ENCODE assay signal across 1 cellular context in the genomic region with DNA sequence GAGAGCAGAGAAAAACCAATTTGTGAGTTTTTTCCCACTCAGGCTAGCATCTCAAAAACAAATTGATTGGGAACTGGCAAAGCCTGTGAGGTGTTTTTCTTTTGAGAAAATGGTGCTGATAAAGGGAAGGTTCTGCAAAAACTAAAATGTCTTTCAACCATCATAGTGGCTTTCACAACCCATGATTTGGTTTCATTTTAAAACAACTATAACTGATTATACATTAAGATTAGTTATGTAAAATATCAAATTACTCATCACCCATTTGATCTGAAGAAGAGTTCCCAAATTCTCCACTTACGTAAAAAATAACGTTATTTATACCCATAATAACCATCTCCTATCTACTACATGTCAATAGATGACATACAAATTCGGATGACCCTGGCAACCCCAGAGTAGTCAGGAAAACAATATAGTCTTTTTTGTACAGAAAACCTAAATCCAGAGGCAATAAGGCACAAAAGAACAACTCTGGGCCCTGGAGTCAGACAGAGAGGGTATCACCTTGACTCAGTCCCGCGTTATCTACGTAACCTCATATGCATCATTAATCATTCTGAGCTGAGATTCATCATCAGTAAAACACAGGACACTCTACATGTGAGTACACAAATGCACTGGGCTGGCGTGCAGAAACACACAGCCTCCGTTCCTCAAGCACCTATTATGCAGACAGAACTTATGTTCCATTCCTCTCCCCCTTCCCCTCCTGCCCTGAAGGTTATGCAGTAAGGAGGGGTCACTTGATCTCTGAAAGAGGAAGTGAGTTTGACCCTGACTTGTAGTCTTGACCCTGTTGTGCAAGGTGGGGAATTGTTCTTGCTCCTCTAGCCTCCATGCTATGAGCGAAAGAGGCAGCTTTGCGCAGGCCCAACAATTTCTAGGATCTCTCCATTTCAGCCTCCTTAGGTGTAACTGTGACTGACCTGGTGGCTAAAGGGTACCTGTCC.
TF ChIP-seq lines count a peak whose summit lies in the region.

No MANE protein-coding gene starts in this region.

TF ChIP-seq in GM12878, 131 proteins besides CTCF, POLR2A, EP300 and RAD21 (continued from another document):
- TF ChIP-seq, protein P1, sequence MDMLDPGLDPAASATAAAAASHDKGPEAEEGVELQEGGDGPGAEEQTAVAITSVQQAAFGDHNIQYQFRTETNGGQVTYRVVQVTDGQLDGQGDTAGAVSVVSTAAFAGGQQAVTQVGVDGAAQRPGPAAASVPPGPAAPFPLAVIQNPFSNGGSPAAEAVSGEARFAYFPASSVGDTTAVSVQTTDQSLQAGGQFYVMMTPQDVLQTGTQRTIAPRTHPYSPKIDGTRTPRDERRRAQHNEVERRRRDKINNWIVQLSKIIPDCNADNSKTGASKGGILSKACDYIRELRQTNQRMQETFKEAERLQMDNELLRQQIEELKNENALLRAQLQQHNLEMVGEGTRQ (IDR thresholded peaks at IDR 0.05; ENCODE audit: borderline replicate concordance, low read depth, low read length), result no peak
- no peak for TF ChIP-seq MYB (IDR thresholded peaks at IDR 0.05; ENCODE audit: borderline replicate concordance, low read depth, low read length)
- TF ChIP-seq FOXK2 (IDR thresholded peaks at IDR 0.05), result no peak
- TF ChIP-seq ZNF274 (IDR thresholded peaks at IDR 0.05; ENCODE audit: insufficient read depth, insufficient read length), result no peak
- no peak for TF ChIP-seq CBX5 (IDR thresholded peaks at IDR 0.05; ENCODE audit: low read depth)
- TF ChIP-seq SMAD1 (IDR thresholded peaks at IDR 0.05; ENCODE audit: low read depth, partially characterized antibody), result no peak
- TF ChIP-seq, protein P2, sequence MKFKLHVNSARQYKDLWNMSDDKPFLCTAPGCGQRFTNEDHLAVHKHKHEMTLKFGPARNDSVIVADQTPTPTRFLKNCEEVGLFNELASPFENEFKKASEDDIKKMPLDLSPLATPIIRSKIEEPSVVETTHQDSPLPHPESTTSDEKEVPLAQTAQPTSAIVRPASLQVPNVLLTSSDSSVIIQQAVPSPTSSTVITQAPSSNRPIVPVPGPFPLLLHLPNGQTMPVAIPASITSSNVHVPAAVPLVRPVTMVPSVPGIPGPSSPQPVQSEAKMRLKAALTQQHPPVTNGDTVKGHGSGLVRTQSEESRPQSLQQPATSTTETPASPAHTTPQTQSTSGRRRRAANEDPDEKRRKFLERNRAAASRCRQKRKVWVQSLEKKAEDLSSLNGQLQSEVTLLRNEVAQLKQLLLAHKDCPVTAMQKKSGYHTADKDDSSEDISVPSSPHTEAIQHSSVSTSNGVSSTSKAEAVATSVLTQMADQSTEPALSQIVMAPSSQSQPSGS (IDR thresholded peaks at IDR 0.05; ENCODE audit: low read length), result no peak
- TF ChIP-seq, protein P3, sequence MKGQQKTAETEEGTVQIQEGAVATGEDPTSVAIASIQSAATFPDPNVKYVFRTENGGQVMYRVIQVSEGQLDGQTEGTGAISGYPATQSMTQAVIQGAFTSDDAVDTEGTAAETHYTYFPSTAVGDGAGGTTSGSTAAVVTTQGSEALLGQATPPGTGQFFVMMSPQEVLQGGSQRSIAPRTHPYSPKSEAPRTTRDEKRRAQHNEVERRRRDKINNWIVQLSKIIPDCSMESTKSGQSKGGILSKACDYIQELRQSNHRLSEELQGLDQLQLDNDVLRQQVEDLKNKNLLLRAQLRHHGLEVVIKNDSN (IDR thresholded peaks at IDR 0.05; ENCODE audit: borderline replicate concordance, extremely low read length, insufficient read depth, low read depth, low read length), result no peak
- no peak for TF ChIP-seq TCF7 (IDR thresholded peaks at IDR 0.05; ENCODE audit: borderline replicate concordance)
- TF ChIP-seq FOXM1 (IDR thresholded peaks at IDR 0.05; ENCODE audit: low read depth, low read length), result no peak
- TF ChIP-seq GABPA (IDR thresholded peaks at IDR 0.05; ENCODE audit: low read depth), result no peak
- no peak for TF ChIP-seq FOS (IDR thresholded peaks at IDR 0.05; ENCODE audit: borderline replicate concordance, extremely low read depth, insufficient read length)
- peak; percentile 65 for TF ChIP-seq NR2F1 (conservative IDR thresholded peaks at IDR 0.05)
TF ChIP-seq in GM12878: peak in this region for 2.
